ENCODE assay signal across 8 cellular contexts in genomic region chr10:120948889-120949382, GRCh38.
DNase-seq lines count a peak whose midpoint lies in the region; ATAC-seq and TF ChIP-seq lines count a peak whose summit lies in the region.

No MANE protein-coding gene starts in this region.

- TF ChIP-seq CTCF in BJ (IDR thresholded peaks at IDR 0.05; ENCODE audit: insufficient read depth, low read depth, low read length) (peak; percentile 60), mesothelial cell of epicardium (IDR thresholded peaks at IDR 0.05; ENCODE audit: unreplicated experiment) (peak; percentile 95)

- H3K36me3 Mint-ChIP-seq in activated CD8-positive, alpha-beta T cell treated with anti-CD3 and anti-CD28 coated beads, Interleukin-2, amount 10 ng/mL, durations not matched to agents 7 days and 5 days (ENCODE audit: low read depth): no peaks in the 10 kb centered on the region
- no peaks in the 10 kb centered on the region for H3K36me3 Mint-ChIP-seq in effector memory CD8-positive, alpha-beta T cell (ENCODE audit: insufficient read depth)
- peaks cover 6% of the 10 kb centered on the region for H3K36me3 Mint-ChIP-seq in mesothelial cell of epicardium

- peak overlapping the region; percentile 30; the same call in 1 of the 2 replicates for H3K9ac ChIP-seq in HUES64 (ENCODE audit: low read depth, low read length)

- H3K9me3 ChIP-seq in HUES64 (ENCODE audit: insufficient read depth, low read depth, low read length): 0 out of 2 replicates have a peak, but pooled peaks cover 2% of the 10 kb centered on the region

- H3K4me3 Mint-ChIP-seq in activated CD8-positive, alpha-beta T cell treated with anti-CD3 and anti-CD28 coated beads, Interleukin-2, amount 10 ng/mL, durations not matched to agents 7 days and 5 days: peak overlapping the region; percentile 22
- H3K4me3 Mint-ChIP-seq in effector memory CD8-positive, alpha-beta T cell: peak overlapping the region; percentile 46 to 68
- H3K4me3 Mint-ChIP-seq in mesothelial cell of epicardium: peak overlapping the region; percentile 57

- DNase-seq in BJ (ENCODE audit: low read depth) (no peak), mesothelial cell of epicardium (ENCODE audit: low spot score in 2 of 2, unreplicated experiment in 2 of 2) (peak; percentile 74 to 86), NCI-H1092 treated with DMSO at 0.1 percent for 48 hours (lab: John Stamatoyannopoulos, UW) (no peak)
- peak; percentile 68 for DNase-seq in activated CD8-positive, alpha-beta T cell treated with anti-CD3 and anti-CD28 coated beads, Interleukin-2, amount 10 ng/mL, durations not matched to agents 7 days and 5 days
- peak; percentile 42 to 57 (median 52) for DNase-seq in effector memory CD8-positive, alpha-beta T cell
- peak; percentile 47 to 52 for DNase-seq in stimulated activated CD8-positive, alpha-beta memory T cell treated with anti-CD3 and anti-CD28 coated beads, Interleukin-15, amount 100 ng/mL, for 48 hours (ENCODE audit: low read depth in 2 of 2)

- 2% methylated on average over 42 of the region's 42 CpGs for WGBS in HUES64

- POLR2A ChIA-PET in BJ (lab: Charles Lee): no interaction called here
- POLR2A ChIA-PET in activated CD8-positive, alpha-beta T cell treated with anti-CD3 and anti-CD28 coated beads, Interleukin-2, amount 10 ng/mL, durations not matched to agents 7 days and 5 days (lab: Charles Lee): no interaction called here

- no peak overlapping the region for H3K27ac ChIP-seq in HUES64 (ENCODE audit: low read depth, low read length)

- H3K36me3 ChIP-seq in BJ (ENCODE audit: control insufficient read depth, insufficient read depth, low read length) (no peaks in the 10 kb centered on the region), HUES64 (ENCODE audit: insufficient read depth, low read length) (no peaks in the 10 kb centered on the region)

- peaks cover 30% of the 10 kb centered on the region for H3K27me3 Mint-ChIP-seq in activated CD8-positive, alpha-beta T cell treated with anti-CD3 and anti-CD28 coated beads, Interleukin-2, amount 10 ng/mL, durations not matched to agents 7 days and 5 days (ENCODE audit: low read depth)
- H3K27me3 Mint-ChIP-seq in effector memory CD8-positive, alpha-beta T cell: peaks cover 49 to 61% of the 10 kb centered on the region in 2 donors
- no peaks in the 10 kb centered on the region for H3K27me3 Mint-ChIP-seq in mesothelial cell of epicardium (ENCODE audit: low read depth)

- CTCF ChIA-PET in BJ (lab: Yijun Ruan, JAX): interaction anchor here (0.6 to 2.5 kb wide), 19 partner anchors 9 to 952 kb away, joined by 3 to 15 read pairs (median 4); no protein-coding TSS in a partner anchor
- CTCF ChIA-PET in activated CD8-positive, alpha-beta T cell treated with anti-CD3 and anti-CD28 coated beads, Interleukin-2, amount 10 ng/mL, durations not matched to agents 7 days and 5 days (lab: Charles Lee): interaction anchor here (0.8 to 2.1 kb wide), 18 partner anchors 9 to 952 kb away, joined by 3 to 13 read pairs (median 4); no protein-coding TSS in a partner anchor

- H3K27me3 ChIP-seq in BJ (ENCODE audit: control insufficient read depth, insufficient read depth, low read length) (peaks cover 11% of the 10 kb centered on the region), HUES64 (ENCODE audit: insufficient read depth, low read length) (peaks cover 19% of the 10 kb centered on the region)

- no peak overlapping the region for H3K27ac Mint-ChIP-seq in activated CD8-positive, alpha-beta T cell treated with anti-CD3 and anti-CD28 coated beads, Interleukin-2, amount 10 ng/mL, durations not matched to agents 7 days and 5 days
- no peak overlapping the region for H3K27ac Mint-ChIP-seq in effector memory CD8-positive, alpha-beta T cell
- H3K27ac Mint-ChIP-seq in mesothelial cell of epicardium: peak overlapping the region; percentile 15

- ATAC-seq in GM21360 (IDR thresholded peaks at IDR 0.05; ENCODE audit: unreplicated experiment): peak; percentile 97
- peak; percentile 99 for ATAC-seq in activated CD8-positive, alpha-beta T cell treated with anti-CD3 and anti-CD28 coated beads, Interleukin-2, amount 10 ng/mL, durations not matched to agents 7 days and 5 days
- peak; percentile 95 for ATAC-seq in effector memory CD8-positive, alpha-beta T cell (replicated peaks)

- no peaks in the 10 kb centered on the region for H3K9me3 Mint-ChIP-seq in activated CD8-positive, alpha-beta T cell treated with anti-CD3 and anti-CD28 coated beads, Interleukin-2, amount 10 ng/mL, durations not matched to agents 7 days and 5 days (ENCODE audit: insufficient read depth)
- no peaks in the 10 kb centered on the region for H3K9me3 Mint-ChIP-seq in effector memory CD8-positive, alpha-beta T cell
- H3K9me3 Mint-ChIP-seq in mesothelial cell of epicardium: peaks cover 6% of the 10 kb centered on the region

- H3K4me3 ChIP-seq in BJ (ENCODE audit: low read depth, low read length) (peak overlapping the region; percentile 40), HUES64 (ENCODE audit: low read length) (peak overlapping the region; percentile 58)

- peaks cover 4% of the 10 kb centered on the region for H3K4me1 Mint-ChIP-seq in activated CD8-positive, alpha-beta T cell treated with anti-CD3 and anti-CD28 coated beads, Interleukin-2, amount 10 ng/mL, durations not matched to agents 7 days and 5 days (ENCODE audit: low read depth)
- H3K4me1 Mint-ChIP-seq in effector memory CD8-positive, alpha-beta T cell (ENCODE audit: low read depth in 2 of 2): peaks cover 0 to 5% of the 10 kb centered on the region in 2 donors
- H3K4me1 Mint-ChIP-seq in mesothelial cell of epicardium: peaks cover 53% of the 10 kb centered on the region

- H3K4me1 ChIP-seq in HUES64 (ENCODE audit: insufficient read depth, low read length): peaks cover 21% of the 10 kb centered on the region

Comparison
In these comparisons a context has a peak if more than half of its experiments do, and no peak if none do; other contexts are left out.
1. DNase-seq: peak in activated CD8-positive, alpha-beta T cell treated with anti-CD3 and anti-CD28 coated beads, Interleukin-2, amount 10 ng/mL, durations not matched to agents 7 days and 5 days (single experiment), effector memory CD8-positive, alpha-beta T cell (3 of 3), mesothelial cell of epicardium (2 of 2) and stimulated activated CD8-positive, alpha-beta memory T cell treated with anti-CD3 and anti-CD28 coated beads, Interleukin-15, amount 100 ng/mL, for 48 hours (2 of 2); none in BJ (single experiment) and NCI-H1092 treated with DMSO at 0.1 percent for 48 hours (single experiment).
2. Peak in every context shown above with its lines, with median percentiles within 50 percentile points of each other: ATAC-seq and H3K4me3 Mint-ChIP-seq.